1 cellular context compared by ENCODE assay signal in genomic region chr15:48592221-48592731, GRCh38.
TF ChIP-seq lines count a peak whose summit lies in the region.

No MANE protein-coding gene starts in this region.

TF ChIP-seq in K562, 482 proteins besides CTCF, POLR2A, EP300 and RAD21 (continued from another document):
- TF ChIP-seq HMBOX1 (IDR thresholded peaks at IDR 0.05) (peak; percentile 99), CEBPG (CRISPR knock-in tag; IDR thresholded peaks at IDR 0.05) (no peak), CEBPG (tag; conservative IDR thresholded peaks at IDR 0.05 in 1 of 2, IDR thresholded peaks at IDR 0.05 in 1 of 2) (peak; percentile 56 to 66; a peak in 3 of 4 replicates), SOX6 (IDR thresholded peaks at IDR 0.05) (peak; percentile 58; the same call in 1 of the 2 replicates), MXI1 (IDR thresholded peaks at IDR 0.05; ENCODE audit: low read depth, low read length) (no peak), CBFA2T3 (IDR thresholded peaks at IDR 0.05) (peak; percentile 38), FOSL1 (tag; conservative IDR thresholded peaks at IDR 0.05) (peak; percentile 38; the same call in 1 of the 2 replicates), ZNF354B (CRISPR knock-in tag; IDR thresholded peaks at IDR 0.05) (no peak), TEAD4 (IDR thresholded peaks at IDR 0.05; ENCODE audit: low read length) (peak; percentile 13; the same call in 1 of the 2 replicates), TEAD4 (CRISPR knock-in tag; IDR thresholded peaks at IDR 0.05; ENCODE audit: borderline replicate concordance) (no peak), PBX2 (CRISPR knock-in tag; IDR thresholded peaks at IDR 0.05; ENCODE audit: low read depth) (no peak), PBX2 (tag; conservative IDR thresholded peaks at IDR 0.05; ENCODE audit: low read depth) (0 out of 2 replicates have a peak, but pooled peaks have one; percentile 22), ESRRB (CRISPR knock-in tag; IDR thresholded peaks at IDR 0.05; ENCODE audit: borderline replicate concordance) (no peak), NR2C2 (CRISPR knock-in tag; IDR thresholded peaks at IDR 0.05) (no peak), NR2C2 (tag; IDR thresholded peaks at IDR 0.05) (peak; percentile 42; the same call in 1 of the 2 replicates), ATF3 (IDR thresholded peaks at IDR 0.05) (peak; percentile 75), ATF3 (CRISPR knock-in tag; conservative IDR thresholded peaks at IDR 0.05) (no peak; the same call in 1 of the 2 replicates), MEIS2 (IDR thresholded peaks at IDR 0.05; ENCODE audit: partially characterized antibody) (peak; percentile 80)
TF ChIP-seq in K562: peak in this region for 26.
